39 cellular contexts compared by ENCODE assay signal in genomic region chr2:224276251-224276650, GRCh38.
"Had no signal": no experiment of that assay in that cellular context is flagged by ENCODE, and none has a peak within 500 bp of the region (broad histone marks: within the 10 kb centered on the region; RNA-seq: fewer than 3 reads in every experiment).

No MANE protein-coding gene starts in this region.

- H3K4me3 ChIP-seq: adrenal gland, ascending aorta, body of pancreas, breast epithelium, cardiac muscle cell had no signal

- H3K27ac Mint-ChIP-seq: activated naive CD4-positive, alpha-beta T cell treated with anti-CD3 and anti-CD28 coated beads for 36 hours; activated naive CD4-positive, alpha-beta T cell treated with anti-CD3 and anti-CD28 coated beads, Interleukin-2, amount 10 ng/mL, durations not matched to agents 7 days and 5 days; activated naive CD4-positive, alpha-beta T cell treated with anti-CD3 and anti-CD28 coated beads, Interleukin-2, amount 50 U/mL, for 24 hours; activated naive CD8-positive, alpha-beta T cell; activated naive CD8-positive, alpha-beta T cell treated with anti-CD3 and anti-CD28 coated beads for 36 hours; activated naive CD8-positive, alpha-beta T cell treated with anti-CD3 and anti-CD28 coated beads, Interleukin-2, amount 10 ng/mL, durations not matched to agents 7 days and 5 days; activated naive CD8-positive, alpha-beta T cell treated with anti-CD3 and anti-CD28 coated beads, Interleukin-2, amount 50 U/mL, for 24 hours; activated T-cell treated with anti-CD3 and anti-CD28 coated beads, Interleukin-2, amount 50 U/mL, for 24 hours; activated T-cell treated with anti-CD3 and anti-CD28 coated beads, Interleukin-2, amount 50 U/mL, for 72 hours; activated T-helper 1 cell treated with anti-CD3 and anti-CD28 coated beads, Interleukin-12 subunit alpha, Interleukin-12 subunit beta, Interleukin-2, Interleukin-4 antibody, amounts not matched to agents 30 ng/mL and 10 ng/mL and 1 ng/mL, durations not matched to agents 14 hours and 24 hours and 36 hours; activated T-helper 17 cell treated with anti-CD3 and anti-CD28 coated beads, Interleukin-2, amount 50 U/mL, for 72 hours; activated T-helper 2 cell treated with anti-CD3 and anti-CD28 coated beads, Interferon-gamma antibody, Interleukin-2, Interleukin-4, amounts not matched to agents 10 μg/mL and 5 μg/mL and 100 μg/mL, durations not matched to agents 14 hours and 24 hours and 36 hours; brain had no signal

- FAIRE-seq: astrocyte, bronchial epithelial cell had no signal

- H3K4me1 ChIP-seq: adrenal gland, ascending aorta, body of pancreas, breast epithelium had no signal

- H3K27me3 ChIP-seq: adrenal gland, ascending aorta, body of pancreas, brain microvascular endothelial cell, breast epithelium, cardiac muscle cell had no signal

- H3K9me3 Mint-ChIP-seq: activated naive CD4-positive, alpha-beta T cell treated with anti-CD3 and anti-CD28 coated beads for 36 hours; activated naive CD4-positive, alpha-beta T cell treated with anti-CD3 and anti-CD28 coated beads, Interleukin-2, amount 10 ng/mL, durations not matched to agents 7 days and 5 days; activated naive CD4-positive, alpha-beta T cell treated with anti-CD3 and anti-CD28 coated beads, Interleukin-2, amount 50 U/mL, for 24 hours; activated naive CD8-positive, alpha-beta T cell treated with anti-CD3 and anti-CD28 coated beads for 36 hours; activated naive CD8-positive, alpha-beta T cell treated with anti-CD3 and anti-CD28 coated beads, Interleukin-2, amount 10 ng/mL, durations not matched to agents 7 days and 5 days; activated naive CD8-positive, alpha-beta T cell treated with anti-CD3 and anti-CD28 coated beads, Interleukin-2, amount 50 U/mL, for 24 hours; activated T-cell treated with anti-CD3 and anti-CD28 coated beads, Interleukin-2, amount 50 U/mL, for 24 hours; activated T-cell treated with anti-CD3 and anti-CD28 coated beads, Interleukin-2, amount 50 U/mL, for 4 hours; activated T-cell treated with anti-CD3 and anti-CD28 coated beads, Interleukin-2, amount 50 U/mL, for 72 hours; activated T-helper 1 cell treated with anti-CD3 and anti-CD28 coated beads, Interleukin-12 subunit alpha, Interleukin-12 subunit beta, Interleukin-2, Interleukin-4 antibody, amounts not matched to agents 30 ng/mL and 10 ng/mL and 1 ng/mL, durations not matched to agents 14 hours and 24 hours and 36 hours; activated T-helper 17 cell treated with anti-CD3 and anti-CD28 coated beads, Interleukin-2, amount 50 U/mL, for 72 hours; activated T-helper 2 cell treated with anti-CD3 and anti-CD28 coated beads, Interferon-gamma antibody, Interleukin-2, Interleukin-4, amounts not matched to agents 10 μg/mL and 5 μg/mL and 100 μg/mL, durations not matched to agents 14 hours and 24 hours and 36 hours; central memory CD8-positive, alpha-beta T cell had no signal

- H3K27ac ChIP-seq: adrenal gland, ascending aorta, body of pancreas, brain microvascular endothelial cell, breast epithelium, cardiac muscle cell had no signal

- H3K36me3 Mint-ChIP-seq: activated naive CD4-positive, alpha-beta T cell treated with anti-CD3 and anti-CD28 coated beads, Interleukin-2, amount 10 ng/mL, durations not matched to agents 7 days and 5 days; activated naive CD4-positive, alpha-beta T cell treated with anti-CD3 and anti-CD28 coated beads, Interleukin-2, amount 50 U/mL, for 24 hours; activated naive CD8-positive, alpha-beta T cell; activated naive CD8-positive, alpha-beta T cell treated with anti-CD3 and anti-CD28 coated beads for 36 hours; activated naive CD8-positive, alpha-beta T cell treated with anti-CD3 and anti-CD28 coated beads, Interleukin-2, amount 10 ng/mL, durations not matched to agents 7 days and 5 days; brain had no signal

- DNase-seq: activated effector memory CD4-positive, alpha-beta T cell treated with anti-CD3 and anti-CD28 coated beads, Interleukin-2, amount 50 U/mL, for 16 hours; activated effector memory CD4-positive, alpha-beta T cell treated with Interleukin-2 at 50 U/mL for 16 hours; activated gamma-delta T cell; activated gamma-delta T cell treated with Interleukin-2 at 50 U/mL for 16 hours; activated naive CD4-positive, alpha-beta T cell; activated naive CD4-positive, alpha-beta T cell treated with anti-CD3 and anti-CD28 coated beads for 36 hours; activated naive CD4-positive, alpha-beta T cell treated with anti-CD3 and anti-CD28 coated beads, Interleukin-2, amount 10 ng/mL, durations not matched to agents 7 days and 5 days; activated naive CD4-positive, alpha-beta T cell treated with anti-CD3 and anti-CD28 coated beads, Interleukin-2, amount 50 U/mL, for 16 hours; activated naive CD4-positive, alpha-beta T cell treated with Interleukin-2 at 50 U/mL for 16 hours; activated naive CD8-positive, alpha-beta T cell treated with anti-CD3 and anti-CD28 coated beads for 36 hours; activated naive CD8-positive, alpha-beta T cell treated with anti-CD3 and anti-CD28 coated beads, Interleukin-2, amount 10 ng/mL, durations not matched to agents 7 days and 5 days; activated naive CD8-positive, alpha-beta T cell treated with anti-CD3 and anti-CD28 coated beads, Interleukin-2, amount 50 U/mL, for 24 hours; activated T-cell treated with anti-CD3 and anti-CD28 coated beads, Interleukin-2, amount 50 U/mL, for 1 hour; activated T-cell treated with anti-CD3 and anti-CD28 coated beads, Interleukin-2, amount 50 U/mL, for 24 hours; activated T-cell treated with anti-CD3 and anti-CD28 coated beads, Interleukin-2, amount 50 U/mL, for 4 hours; activated T-cell treated with anti-CD3 and anti-CD28 coated beads, Interleukin-2, amount 50 U/mL, for 48 hours; activated T-cell treated with anti-CD3 and anti-CD28 coated beads, Interleukin-2, amount 50 U/mL, for 72 hours; adrenal gland; amniotic stem cell; amygdala; anterior cingulate cortex; aorta; body of pancreas; brain microvascular endothelial cell; caudate nucleus; central memory CD4-positive, alpha-beta T cell; cerebellar nuclear complex had no signal

- ATAC-seq: activated naive CD8-positive, alpha-beta T cell treated with anti-CD3 and anti-CD28 coated beads, Interleukin-2, amount 50 U/mL, for 24 hours; activated T-cell treated with anti-CD3 and anti-CD28 coated beads, Interleukin-2, amount 50 U/mL, for 4 hours; activated T-cell treated with anti-CD3 and anti-CD28 coated beads, Interleukin-2, amount 50 U/mL, for 72 hours; activated T-helper 17 cell treated with anti-CD3 and anti-CD28 coated beads, Interleukin-2, amount 50 U/mL, for 72 hours; body of pancreas had no signal

- H3K9me3 ChIP-seq: adrenal gland, ascending aorta, body of pancreas, breast epithelium had no signal

- H3K36me3 ChIP-seq: adrenal gland, ascending aorta, brain microvascular endothelial cell, breast epithelium, cardiac muscle cell had no signal
